Comparison of ENCODE assay signal across 10 cellular contexts in genomic region chr15:82823049-82823448, GRCh38. TPM values are rescaled to one million over a fixed set of nuclear protein-coding genes. Genes with fewer than 3 reads are reported as not detected.
"Had no signal": no experiment of that assay in that cellular context is flagged by ENCODE, and none has a peak within 500 bp of the region (broad histone marks: within the 10 kb centered on the region; RNA-seq: fewer than 3 reads in every experiment).

No MANE protein-coding gene starts in this region.

- H3K4me3 Mint-ChIP-seq: GM23338, H9, HFFc6 had no signal

- ATAC-seq: GM23338, HCT116 had no signal

- H3K27ac Mint-ChIP-seq: GM23338, H9, HFFc6 had no signal

- DNase-seq: GM23248, GOT3, H7, H9, HCEC 1CT, HFFc6 had no signal

- H3K9me3 Mint-ChIP-seq: HFFc6 had no signal

- H3K4me1 Mint-ChIP-seq: GM23338, H9 had no signal

RNA-seq across cellular contexts. Expression of gene FSD2, which starts 17.2 kb away (rescaled TPM):
- total RNA-seq: GM23248, GM23338, H1, H4, H9, HFFc6 had no signal
